In the genomic region with DNA sequence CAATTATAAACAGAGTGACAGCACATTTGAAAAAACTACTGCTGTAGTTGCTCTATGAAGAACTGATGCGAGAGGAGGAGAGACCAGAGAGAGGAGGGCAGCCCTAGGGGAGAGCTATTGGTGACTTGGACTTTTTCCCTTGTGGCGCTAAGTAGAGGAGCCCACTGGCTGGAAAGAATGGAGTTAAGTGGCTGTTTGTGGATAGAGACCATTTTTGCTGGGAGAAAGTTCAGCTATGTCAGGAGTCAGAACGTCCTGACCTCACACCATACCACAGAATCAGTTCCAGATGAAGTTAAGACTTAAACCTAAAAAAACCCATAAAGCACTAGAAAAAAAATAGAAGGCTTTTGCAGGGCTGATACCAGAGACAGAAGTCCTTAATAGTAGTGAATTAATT, we compare ENCODE assay signal across 1 cellular context.
TF ChIP-seq lines count a peak whose summit lies in the region.

No MANE protein-coding gene starts in this region.

TF ChIP-seq in GM23338, 12 proteins besides CTCF, POLR2A, EP300 and RAD21 (continued from another document):
- TF ChIP-seq, protein P1, sequence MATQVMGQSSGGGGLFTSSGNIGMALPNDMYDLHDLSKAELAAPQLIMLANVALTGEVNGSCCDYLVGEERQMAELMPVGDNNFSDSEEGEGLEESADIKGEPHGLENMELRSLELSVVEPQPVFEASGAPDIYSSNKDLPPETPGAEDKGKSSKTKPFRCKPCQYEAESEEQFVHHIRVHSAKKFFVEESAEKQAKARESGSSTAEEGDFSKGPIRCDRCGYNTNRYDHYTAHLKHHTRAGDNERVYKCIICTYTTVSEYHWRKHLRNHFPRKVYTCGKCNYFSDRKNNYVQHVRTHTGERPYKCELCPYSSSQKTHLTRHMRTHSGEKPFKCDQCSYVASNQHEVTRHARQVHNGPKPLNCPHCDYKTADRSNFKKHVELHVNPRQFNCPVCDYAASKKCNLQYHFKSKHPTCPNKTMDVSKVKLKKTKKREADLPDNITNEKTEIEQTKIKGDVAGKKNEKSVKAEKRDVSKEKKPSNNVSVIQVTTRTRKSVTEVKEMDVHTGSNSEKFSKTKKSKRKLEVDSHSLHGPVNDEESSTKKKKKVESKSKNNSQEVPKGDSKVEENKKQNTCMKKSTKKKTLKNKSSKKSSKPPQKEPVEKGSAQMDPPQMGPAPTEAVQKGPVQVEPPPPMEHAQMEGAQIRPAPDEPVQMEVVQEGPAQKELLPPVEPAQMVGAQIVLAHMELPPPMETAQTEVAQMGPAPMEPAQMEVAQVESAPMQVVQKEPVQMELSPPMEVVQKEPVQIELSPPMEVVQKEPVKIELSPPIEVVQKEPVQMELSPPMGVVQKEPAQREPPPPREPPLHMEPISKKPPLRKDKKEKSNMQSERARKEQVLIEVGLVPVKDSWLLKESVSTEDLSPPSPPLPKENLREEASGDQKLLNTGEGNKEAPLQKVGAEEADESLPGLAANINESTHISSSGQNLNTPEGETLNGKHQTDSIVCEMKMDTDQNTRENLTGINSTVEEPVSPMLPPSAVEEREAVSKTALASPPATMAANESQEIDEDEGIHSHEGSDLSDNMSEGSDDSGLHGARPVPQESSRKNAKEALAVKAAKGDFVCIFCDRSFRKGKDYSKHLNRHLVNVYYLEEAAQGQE (IDR thresholded peaks at IDR 0.05; ENCODE audit: unreplicated experiment), result no peak
- TF ChIP-seq JUNB (IDR thresholded peaks at IDR 0.05; ENCODE audit: unreplicated experiment), result no peak
- TF ChIP-seq EZH2 (IDR thresholded peaks at IDR 0.05; ENCODE audit: low read depth, unreplicated experiment), result no peak
- TF ChIP-seq POLR2AphosphoS5 (IDR thresholded peaks at IDR 0.05; ENCODE audit: low read depth), result no peak
- TF ChIP-seq, protein P2, sequence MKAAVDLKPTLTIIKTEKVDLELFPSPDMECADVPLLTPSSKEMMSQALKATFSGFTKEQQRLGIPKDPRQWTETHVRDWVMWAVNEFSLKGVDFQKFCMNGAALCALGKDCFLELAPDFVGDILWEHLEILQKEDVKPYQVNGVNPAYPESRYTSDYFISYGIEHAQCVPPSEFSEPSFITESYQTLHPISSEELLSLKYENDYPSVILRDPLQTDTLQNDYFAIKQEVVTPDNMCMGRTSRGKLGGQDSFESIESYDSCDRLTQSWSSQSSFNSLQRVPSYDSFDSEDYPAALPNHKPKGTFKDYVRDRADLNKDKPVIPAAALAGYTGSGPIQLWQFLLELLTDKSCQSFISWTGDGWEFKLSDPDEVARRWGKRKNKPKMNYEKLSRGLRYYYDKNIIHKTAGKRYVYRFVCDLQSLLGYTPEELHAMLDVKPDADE (IDR thresholded peaks at IDR 0.05), result no peak
- TF ChIP-seq CREB1 (CRISPR knock-in tag; IDR thresholded peaks at IDR 0.05; ENCODE audit: low read depth), result no peak
- TF ChIP-seq STAT1 (IDR thresholded peaks at IDR 0.05; ENCODE audit: unreplicated experiment), result no peak
- no peak for TF ChIP-seq NANOG (IDR thresholded peaks at IDR 0.05; ENCODE audit: borderline replicate concordance)
- TF ChIP-seq EZH2phosphoT487 (IDR thresholded peaks at IDR 0.05; ENCODE audit: unreplicated experiment), result no peak
